In the genomic region with DNA sequence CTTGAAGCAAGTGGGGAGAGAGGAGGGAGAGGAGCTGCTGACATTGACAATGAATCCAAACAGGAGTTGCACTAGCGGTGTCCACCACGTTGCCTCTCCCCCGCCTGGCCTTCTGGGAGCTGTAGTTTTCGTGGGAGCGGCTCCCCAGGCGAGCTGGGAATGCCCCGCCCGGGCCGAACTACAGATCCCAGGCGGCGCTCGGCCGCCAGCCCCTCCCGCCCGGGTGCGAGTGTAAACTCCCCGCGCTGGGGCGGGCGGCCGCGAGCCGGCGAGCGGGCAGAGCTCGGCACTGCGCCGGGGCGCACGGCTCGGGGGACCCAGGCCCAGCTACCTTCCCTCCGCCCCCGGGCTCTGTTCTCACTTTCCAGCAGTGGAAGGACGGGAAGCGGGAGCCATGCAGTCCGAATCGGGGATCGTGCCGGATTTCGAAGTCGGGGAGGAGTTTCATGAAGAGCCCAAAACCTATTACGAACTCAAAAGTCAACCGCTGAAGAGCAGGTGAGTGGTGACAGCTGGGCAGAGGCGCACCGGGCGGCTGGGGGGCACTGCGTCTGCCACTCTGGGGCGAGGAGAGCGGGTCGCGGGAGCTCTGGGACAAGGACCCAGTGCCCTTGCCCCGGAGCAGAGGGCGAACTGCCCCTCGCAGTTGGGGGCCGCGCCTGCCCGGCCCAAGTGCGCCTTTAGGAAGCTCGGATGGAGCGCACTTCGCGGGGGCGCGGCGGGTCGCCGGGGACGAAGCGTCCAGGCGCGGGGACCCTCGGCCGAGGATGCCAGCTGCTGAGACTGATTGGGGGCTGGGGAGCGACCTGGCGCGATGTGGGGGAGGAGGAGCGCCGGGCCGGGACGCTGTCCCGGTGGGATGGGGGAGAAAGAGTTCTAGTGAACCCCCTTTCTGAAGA, we compare ENCODE assay signal across 1 cellular context.
TF ChIP-seq lines count a peak whose summit lies in the region.

TSS of gene MITF (plus strand) at position 261 of the 899 bp plus-strand sequence. CDS start at position 395, 134 bp downstream.

TF ChIP-seq in HEK293, 187 proteins besides CTCF, POLR2A, EP300 and RAD21 (continued from another document):
- TF ChIP-seq, protein P1, sequence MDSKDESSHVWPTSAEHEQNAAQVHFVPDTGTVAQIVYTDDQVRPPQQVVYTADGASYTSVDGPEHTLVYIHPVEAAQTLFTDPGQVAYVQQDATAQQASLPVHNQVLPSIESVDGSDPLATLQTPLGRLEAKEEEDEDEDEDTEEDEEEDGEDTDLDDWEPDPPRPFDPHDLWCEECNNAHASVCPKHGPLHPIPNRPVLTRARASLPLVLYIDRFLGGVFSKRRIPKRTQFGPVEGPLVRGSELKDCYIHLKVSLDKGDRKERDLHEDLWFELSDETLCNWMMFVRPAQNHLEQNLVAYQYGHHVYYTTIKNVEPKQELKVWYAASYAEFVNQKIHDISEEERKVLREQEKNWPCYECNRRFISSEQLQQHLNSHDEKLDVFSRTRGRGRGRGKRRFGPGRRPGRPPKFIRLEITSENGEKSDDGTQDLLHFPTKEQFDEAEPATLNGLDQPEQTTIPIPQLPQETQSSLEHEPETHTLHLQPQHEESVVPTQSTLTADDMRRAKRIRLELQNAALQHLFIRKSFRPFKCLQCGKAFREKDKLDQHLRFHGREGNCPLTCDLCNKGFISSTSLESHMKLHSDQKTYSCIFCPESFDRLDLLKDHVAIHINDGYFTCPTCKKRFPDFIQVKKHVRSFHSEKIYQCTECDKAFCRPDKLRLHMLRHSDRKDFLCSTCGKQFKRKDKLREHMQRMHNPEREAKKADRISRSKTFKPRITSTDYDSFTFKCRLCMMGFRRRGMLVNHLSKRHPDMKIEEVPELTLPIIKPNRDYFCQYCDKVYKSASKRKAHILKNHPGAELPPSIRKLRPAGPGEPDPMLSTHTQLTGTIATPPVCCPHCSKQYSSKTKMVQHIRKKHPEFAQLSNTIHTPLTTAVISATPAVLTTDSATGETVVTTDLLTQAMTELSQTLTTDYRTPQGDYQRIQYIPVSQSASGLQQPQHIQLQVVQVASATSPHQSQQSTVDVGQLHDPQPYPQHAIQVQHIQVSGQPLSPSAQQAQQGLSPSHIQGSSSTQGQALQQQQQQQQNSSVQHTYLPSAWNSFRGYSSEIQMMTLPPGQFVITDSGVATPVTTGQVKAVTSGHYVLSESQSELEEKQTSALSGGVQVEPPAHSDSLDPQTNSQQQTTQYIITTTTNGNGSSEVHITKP (tag by site-specific recombination; IDR thresholded peaks at IDR 0.05): peak; percentile 95
- no peak for TF ChIP-seq ZNF623 (tag by site-specific recombination; IDR thresholded peaks at IDR 0.05)
- TF ChIP-seq, protein P2, sequence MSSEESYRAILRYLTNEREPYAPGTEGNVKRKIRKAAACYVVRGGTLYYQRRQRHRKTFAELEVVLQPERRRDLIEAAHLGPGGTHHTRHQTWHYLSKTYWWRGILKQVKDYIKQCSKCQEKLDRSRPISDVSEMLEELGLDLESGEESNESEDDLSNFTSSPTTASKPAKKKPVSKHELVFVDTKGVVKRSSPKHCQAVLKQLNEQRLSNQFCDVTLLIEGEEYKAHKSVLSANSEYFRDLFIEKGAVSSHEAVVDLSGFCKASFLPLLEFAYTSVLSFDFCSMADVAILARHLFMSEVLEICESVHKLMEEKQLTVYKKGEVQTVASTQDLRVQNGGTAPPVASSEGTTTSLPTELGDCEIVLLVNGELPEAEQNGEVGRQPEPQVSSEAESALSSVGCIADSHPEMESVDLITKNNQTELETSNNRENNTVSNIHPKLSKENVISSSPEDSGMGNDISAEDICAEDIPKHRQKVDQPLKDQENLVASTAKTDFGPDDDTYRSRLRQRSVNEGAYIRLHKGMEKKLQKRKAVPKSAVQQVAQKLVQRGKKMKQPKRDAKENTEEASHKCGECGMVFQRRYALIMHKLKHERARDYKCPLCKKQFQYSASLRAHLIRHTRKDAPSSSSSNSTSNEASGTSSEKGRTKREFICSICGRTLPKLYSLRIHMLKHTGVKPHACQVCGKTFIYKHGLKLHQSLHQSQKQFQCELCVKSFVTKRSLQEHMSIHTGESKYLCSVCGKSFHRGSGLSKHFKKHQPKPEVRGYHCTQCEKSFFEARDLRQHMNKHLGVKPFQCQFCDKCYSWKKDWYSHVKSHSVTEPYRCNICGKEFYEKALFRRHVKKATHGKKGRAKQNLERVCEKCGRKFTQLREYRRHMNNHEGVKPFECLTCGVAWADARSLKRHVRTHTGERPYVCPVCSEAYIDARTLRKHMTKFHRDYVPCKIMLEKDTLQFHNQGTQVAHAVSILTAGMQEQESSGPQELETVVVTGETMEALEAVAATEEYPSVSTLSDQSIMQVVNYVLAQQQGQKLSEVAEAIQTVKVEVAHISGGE (tag by site-specific recombination; conservative IDR thresholded peaks at IDR 0.05; ENCODE audit: low read depth): peak; percentile 80
- no peak for TF ChIP-seq ZNF785 (tag by site-specific recombination; IDR thresholded peaks at IDR 0.05)
- TF ChIP-seq ZNF121 (tag by site-specific recombination; IDR thresholded peaks at IDR 0.05): no peak
- no peak for TF ChIP-seq ZNF324 (tag by site-specific recombination; IDR thresholded peaks at IDR 0.05)
